ENCODE assay signal across 8 cellular contexts in genomic region chr1:25895365-25895990, GRCh38. TPM values are rescaled to one million over a fixed set of nuclear protein-coding genes. Genes with fewer than 3 reads are reported as not detected.
DNase-seq lines count a peak whose midpoint lies in the region; ATAC-seq and TF ChIP-seq lines count a peak whose summit lies in the region.

No MANE protein-coding gene starts in this region.

- H2AFZ ChIP-seq in mammary epithelial cell (ENCODE audit: low read depth, low read length) = peak overlapping the region; percentile 3

- POLR2A ChIA-PET in activated B cell treated with CpG ODN at 0.5 μM for 24 hours (lab: Charles Lee) = interaction anchor here (0.6 to 2.7 kb wide), 6 partner anchors 10 to 244 kb away, joined by 3 to 22 read pairs (median 4); partner anchors contain the start of genes MTFR1L and PAFAH2

- peaks cover 14% of the 10 kb centered on the region for H3K36me3 ChIP-seq in mammary epithelial cell (ENCODE audit: insufficient read depth, low read length)

- peaks cover 7% of the 10 kb centered on the region for H3K4me1 Mint-ChIP-seq in activated B cell treated with CpG ODN at 0.5 μM for 24 hours

- TF ChIP-seq CTCF in activated B cell treated with CpG ODN at 0.5 μM for 24 hours (IDR thresholded peaks at IDR 0.05) (peak; percentile 74), mammary epithelial cell (conservative IDR thresholded peaks at IDR 0.05 in 1 of 2, IDR thresholded peaks at IDR 0.05 in 1 of 2; ENCODE audit: extremely low read depth in 1 of 2, insufficient read depth in 1 of 2, low read depth in 1 of 2, low read length in 2 of 2) (peak; percentile 97 to 99)

- H3K9me3 ChIP-seq in mammary epithelial cell (replicated peaks; ENCODE audit: insufficient read depth, low read length) = no peaks in the 10 kb centered on the region

- dilution Hi-C loops in mammary epithelial cell (cut with HindIII; ENCODE audit: low sequenced_read_pairs) = loop anchor here (5.0 kb wide), 2 partner anchors 43 to 102 kb away; partner anchors contain the start of gene PAFAH2

- H3K79me2 ChIP-seq in mammary epithelial cell (ENCODE audit: insufficient read depth, low read length) = no peaks in the 10 kb centered on the region

- peaks cover 36% of the 10 kb centered on the region for H3K4me1 ChIP-seq in mammary epithelial cell (ENCODE audit: insufficient read depth, low read length)

- peak; percentile 76 for ATAC-seq in GM18909 (IDR thresholded peaks at IDR 0.05; ENCODE audit: poor library complexity, unreplicated experiment)
- ATAC-seq in HG03378 (IDR thresholded peaks at IDR 0.05; ENCODE audit: unreplicated experiment) = peak; percentile 72
- peak; percentile 100 for ATAC-seq in activated B cell treated with CpG ODN at 0.5 μM for 24 hours (ENCODE audit: low read depth)

- no TSS peak for BruUV-seq in mammary epithelial cell (replicated peaks; lab: Mats Ljungman, UMichigan)

- CTCF ChIA-PET in activated B cell treated with CpG ODN at 0.5 μM for 24 hours (lab: Charles Lee) = interaction anchor here (0.7 to 4.3 kb wide), 24 partner anchors 9 to 427 kb away, joined by 3 to 94 read pairs (median 4); partner anchors contain the start of genes MTFR1L, PAFAH2 and PAQR7
- CTCF ChIA-PET in mammary epithelial cell (lab: Charles Lee; ENCODE audit: low non-redundant PET) = interaction anchor here (0.5 to 1.2 kb wide), 11 partner anchors 17 to 937 kb away, joined by 3 to 16 read pairs (median 4); partner anchors contain the start of gene PAFAH2

- no peak overlapping the region for H3K4me3 ChIP-seq in mammary epithelial cell (replicated peaks in 1 of 3; ENCODE audit: insufficient read depth in 1 of 3, low read depth in 2 of 3, low read length in 3 of 3)

- 3% methylated on average over 10 of the region's 12 CpGs for WGBS in mammary epithelial cell (ENCODE audit: low coverage, missing lambda C conversion rate)

- no peaks in the 10 kb centered on the region for H3K27me3 Mint-ChIP-seq in activated B cell treated with CpG ODN at 0.5 μM for 24 hours

- intact Hi-C loops in activated B cell treated with CpG ODN at 0.5 μM for 24 hours (cut with micrococcal nuclease) = loop anchor here (1.0 kb wide), 6 partner anchors 10 to 250 kb away; partner anchors contain the start of genes AUNIP and PAFAH2
- intact Hi-C loops in mammary epithelial cell (cut with micrococcal nuclease) = loop anchor here (1.0 to 10.0 kb wide), 7 partner anchors 11 to 250 kb away; partner anchors contain the start of genes AUNIP, PAFAH2 and STMN1

- H4K20me1 ChIP-seq in mammary epithelial cell (ENCODE audit: insufficient read depth, low read length) = no peaks in the 10 kb centered on the region

- peaks cover 10% of the 10 kb centered on the region for H3K36me3 Mint-ChIP-seq in activated B cell treated with CpG ODN at 0.5 μM for 24 hours (ENCODE audit: low read depth)

- H3K27me3 ChIP-seq in mammary epithelial cell (ENCODE audit: insufficient read depth, low read length) = no peaks in the 10 kb centered on the region

- DNase-seq in AG08396 (ENCODE audit: low spot score) (peak; percentile 94), NCI-H446 treated with DMSO at 0.1 percent for 48 hours (lab: John Stamatoyannopoulos, UW) (peak; percentile 72), activated B cell treated with CpG ODN at 0.5 μM for 24 hours (peak; percentile 80), mammary epithelial cell (peak; percentile 77), islet precursor cell (peak; percentile 95)
- DNase-seq in stimulated activated CD4-positive, alpha-beta T cell treated with anti-CD3 and anti-CD28 coated beads, Interleukin-15, amount 100 ng/mL, for 1 hour (ENCODE audit: low read depth in 1 of 2, low spot score in 1 of 2) = peak; percentile 80 to 83

- peak overlapping the region; percentile 22 for H3K27ac Mint-ChIP-seq in activated B cell treated with CpG ODN at 0.5 μM for 24 hours

- no peak overlapping the region for H3K9ac ChIP-seq in mammary epithelial cell (ENCODE audit: insufficient read depth, low read length)

- no peaks in the 10 kb centered on the region for H3K9me3 Mint-ChIP-seq in activated B cell treated with CpG ODN at 0.5 μM for 24 hours

- no peak overlapping the region for H3K27ac ChIP-seq in mammary epithelial cell (ENCODE audit: insufficient read depth, low read depth, low read length)

- in situ Hi-C loops in mammary epithelial cell (cut with MboI; ENCODE audit: low sequenced_read_pairs in 2 of 2) = loop anchor here in 1 of 2 donors (5.0 to 25.0 kb wide), 3 partner anchors 61 to 392 kb away; partner anchors contain the start of genes PAFAH2 and SH3BGRL3

- H3K4me3 Mint-ChIP-seq in activated B cell treated with CpG ODN at 0.5 μM for 24 hours = peak overlapping the region; percentile 3

- H3K4me2 ChIP-seq in mammary epithelial cell (ENCODE audit: insufficient read depth, low read depth, low read length) = no peak overlapping the region

RNA-seq across cellular contexts. Expression of gene STMN1, which starts 10.7 kb away (rescaled TPM):
- total RNA-seq in activated B cell treated with CpG ODN at 0.5 μM for 24 hours = 24.8 and 25.6 TPM in 2 replicates
- 100 to 1,000 TPM in 1 of 2 donors, 10 to 100 TPM in 1; 42.5 to 202 TPM for total RNA-seq in mammary epithelial cell
- 73.8 TPM for polyA plus RNA-seq in mammary epithelial cell
- 50.2 TPM for polyA minus RNA-seq in mammary epithelial cell

RNA-seq across cellular contexts. Expression of gene PAQR7, which starts 20.0 kb away (rescaled TPM):
- total RNA-seq in activated B cell treated with CpG ODN at 0.5 μM for 24 hours (3.7 and 4.6 TPM in 2 replicates), mammary epithelial cell (10 to 100 TPM; 21.6 to 28.3 TPM)
- polyA plus RNA-seq in mammary epithelial cell = 18.2 TPM
- 17.3 TPM for polyA minus RNA-seq in mammary epithelial cell

RNA-seq across cellular contexts. Expression of gene AUNIP, which starts 36.2 kb away (rescaled TPM):
- total RNA-seq in activated B cell treated with CpG ODN at 0.5 μM for 24 hours = 0.42 and 0.64 TPM in 2 replicates
- total RNA-seq in mammary epithelial cell = 1 to 10 TPM; 5.7 to 9.3 TPM
- 9.9 TPM for polyA plus RNA-seq in mammary epithelial cell
- polyA minus RNA-seq in mammary epithelial cell = 10.2 TPM
